Comparison of ENCODE assay signal across 8 cellular contexts in the genomic region with DNA sequence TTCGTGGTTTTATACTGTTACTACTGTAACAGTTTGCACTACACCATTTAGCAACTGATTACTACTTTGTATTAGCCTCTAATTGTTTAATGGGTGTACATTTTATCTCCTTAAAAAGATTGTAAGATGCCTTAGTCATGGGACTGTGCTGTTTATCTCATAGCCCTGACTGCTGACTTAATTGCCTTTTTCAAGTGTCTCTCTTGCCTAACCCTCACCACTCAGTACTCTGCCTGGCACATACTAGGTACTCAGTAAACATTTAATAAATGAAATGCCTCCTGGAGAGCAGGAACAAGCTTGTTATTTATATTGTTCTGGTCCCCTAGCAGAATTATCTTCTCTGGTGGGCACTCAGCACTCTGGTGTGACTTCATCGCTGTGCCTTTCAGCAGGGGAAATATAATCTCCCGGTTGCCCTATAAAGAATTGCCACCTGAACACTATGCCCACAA. TPM values are rescaled to one million over a fixed set of nuclear protein-coding genes. Genes with fewer than 3 reads are reported as not detected.
DNase-seq lines count a peak whose midpoint lies in the region; ATAC-seq and TF ChIP-seq lines count a peak whose summit lies in the region.

No MANE protein-coding gene starts in this region.

- peak overlapping the region; percentile 86 for H3K4me3 ChIP-seq in SK-N-MC
- no peak overlapping the region for H3K4me3 ChIP-seq in fibroblast of mammary gland (ENCODE audit: control insufficient read depth, low read depth, low read length)

- no peak for ATAC-seq in stimulated activated naive B cell treated with anti-CD40 and anti-IgM and Interleukin-4, amounts not matched to agents 10 μg/mL and 1 μg/mL and 100 μg/mL, for 72 hours (replicated peaks)

- no peak for DNase-seq in activated CD4-positive, alpha-beta T cell treated with anti-CD3 and anti-CD28 coated beads, Interleukin-2, amount 10 ng/mL, durations not matched to agents 7 days and 5 days
- no peak for DNase-seq in activated CD4-positive, alpha-beta T cell treated with anti-CD3 and anti-CD28 coated beads for 1 hour
- no peak for DNase-seq in SK-N-MC (ENCODE audit: low read depth, low spot score)
- DNase-seq in fibroblast of mammary gland (ENCODE audit: low read depth), result peak; percentile 28
- DNase-seq in stimulated activated naive B cell treated with anti-CD40 and anti-IgM and Interleukin-4, amounts not matched to agents 10 μg/mL and 1 μg/mL and 100 μg/mL, for 72 hours, result no peak
- no peak for DNase-seq in G401 (ENCODE audit: low spot score)
- DNase-seq in NCI-H146 treated with DMSO at 0.1 percent for 48 hours (lab: John Stamatoyannopoulos, UW; ENCODE audit: unreplicated experiment), result no peak
- DNase-seq in mucosa of gallbladder (ENCODE audit: low spot score), result no peak

- peaks cover 3% of the 10 kb centered on the region for H3K36me3 Mint-ChIP-seq in activated CD4-positive, alpha-beta T cell treated with anti-CD3 and anti-CD28 coated beads, Interleukin-2, amount 10 ng/mL, durations not matched to agents 7 days and 5 days (ENCODE audit: low read depth)
- H3K36me3 Mint-ChIP-seq in stimulated activated naive B cell treated with anti-CD40 and anti-IgM and Interleukin-4, amounts not matched to agents 10 μg/mL and 1 μg/mL and 100 μg/mL, for 72 hours, result peaks cover 4% of the 10 kb centered on the region in 2 donors

- H3K9me3 Mint-ChIP-seq in activated CD4-positive, alpha-beta T cell treated with anti-CD3 and anti-CD28 coated beads, Interleukin-2, amount 10 ng/mL, durations not matched to agents 7 days and 5 days, result no peaks in the 10 kb centered on the region
- no peaks in the 10 kb centered on the region for H3K9me3 Mint-ChIP-seq in stimulated activated naive B cell treated with anti-CD40 and anti-IgM and Interleukin-4, amounts not matched to agents 10 μg/mL and 1 μg/mL and 100 μg/mL, for 72 hours

- H3K4me3 Mint-ChIP-seq in activated CD4-positive, alpha-beta T cell treated with anti-CD3 and anti-CD28 coated beads, Interleukin-2, amount 10 ng/mL, durations not matched to agents 7 days and 5 days, result peak overlapping the region; percentile 82
- H3K4me3 Mint-ChIP-seq in stimulated activated naive B cell treated with anti-CD40 and anti-IgM and Interleukin-4, amounts not matched to agents 10 μg/mL and 1 μg/mL and 100 μg/mL, for 72 hours, result peak overlapping the region; percentile 82 to 95

- TF ChIP-seq CTCF in fibroblast of mammary gland (conservative IDR thresholded peaks at IDR 0.05; ENCODE audit: control insufficient read depth, insufficient read depth, low read depth, low read length), result no peak

- no peaks in the 10 kb centered on the region for H3K9me3 ChIP-seq in SK-N-MC (ENCODE audit: low read depth, low read length)

- POLR2A ChIA-PET in activated CD4-positive, alpha-beta T cell treated with anti-CD3 and anti-CD28 coated beads, Interleukin-2, amount 10 ng/mL, durations not matched to agents 7 days and 5 days (lab: Charles Lee), result no interaction called here

- H3K27me3 Mint-ChIP-seq in activated CD4-positive, alpha-beta T cell treated with anti-CD3 and anti-CD28 coated beads, Interleukin-2, amount 10 ng/mL, durations not matched to agents 7 days and 5 days, result peaks cover 2% of the 10 kb centered on the region
- H3K27me3 Mint-ChIP-seq in stimulated activated naive B cell treated with anti-CD40 and anti-IgM and Interleukin-4, amounts not matched to agents 10 μg/mL and 1 μg/mL and 100 μg/mL, for 72 hours, result no peaks in the 10 kb centered on the region

- H3K4me1 Mint-ChIP-seq in activated CD4-positive, alpha-beta T cell treated with anti-CD3 and anti-CD28 coated beads, Interleukin-2, amount 10 ng/mL, durations not matched to agents 7 days and 5 days, result peaks cover 43% of the 10 kb centered on the region
- peaks cover 32 to 55% of the 10 kb centered on the region in 2 donors for H3K4me1 Mint-ChIP-seq in stimulated activated naive B cell treated with anti-CD40 and anti-IgM and Interleukin-4, amounts not matched to agents 10 μg/mL and 1 μg/mL and 100 μg/mL, for 72 hours

- peak overlapping the region; percentile 71 for H3K9ac ChIP-seq in SK-N-MC (ENCODE audit: insufficient read length)

- H3K27ac Mint-ChIP-seq in activated CD4-positive, alpha-beta T cell treated with anti-CD3 and anti-CD28 coated beads, Interleukin-2, amount 10 ng/mL, durations not matched to agents 7 days and 5 days, result peak overlapping the region; percentile 84
- no peak overlapping the region for H3K27ac Mint-ChIP-seq in stimulated activated naive B cell treated with anti-CD40 and anti-IgM and Interleukin-4, amounts not matched to agents 10 μg/mL and 1 μg/mL and 100 μg/mL, for 72 hours

- in situ Hi-C loops in G401 (cut with HindIII; ENCODE audit: low sequenced_read_pairs), result no loop called here

- CTCF ChIA-PET in activated CD4-positive, alpha-beta T cell treated with anti-CD3 and anti-CD28 coated beads, Interleukin-2, amount 10 ng/mL, durations not matched to agents 7 days and 5 days (lab: Charles Lee), result interaction anchor here (1.5 kb wide), 1 partner anchor 10 kb away, joined by 3 read pairs; no protein-coding TSS in a partner anchor

- no peaks in the 10 kb centered on the region for H3K36me3 ChIP-seq in SK-N-MC (ENCODE audit: insufficient read depth, low read length)

- H3K27ac ChIP-seq in SK-N-MC, result no peak overlapping the region

RNA-seq across cellular contexts. Expression of a gene that starts 1.7 kb away (rescaled TPM):
- 10 to 100 TPM; 56.2 to 61.0 TPM for total RNA-seq in activated CD4-positive, alpha-beta T cell treated with anti-CD3 and anti-CD28 coated beads, Interleukin-2, amount 10 ng/mL, durations not matched to agents 7 days and 5 days
- 27.4 and 35.5 TPM in 2 replicates for total RNA-seq in G401 (2014; rRNA removed; shearing (Covaris generic))
- total RNA-seq in mucosa of gallbladder, result 54.0 TPM
